In genomic region chr1:24109686-24110475, GRCh38 we compare ENCODE assay signal across 1 cellular context.
TF ChIP-seq lines count a peak whose summit lies in the region.

No MANE protein-coding gene starts in this region.

TF ChIP-seq in A549, 52 proteins besides CTCF, POLR2A, EP300 and RAD21 (continued from another document):
- TF ChIP-seq PHF8 (IDR thresholded peaks at IDR 0.05; ENCODE audit: borderline replicate concordance, low read depth) (no peak), EHMT2 (IDR thresholded peaks at IDR 0.05; ENCODE audit: low read depth) (no peak), JUN (IDR thresholded peaks at IDR 0.05) (no peak), ZSCAN20 (CRISPR knock-in tag; IDR thresholded peaks at IDR 0.05) (no peak), USF2 (IDR thresholded peaks at IDR 0.05) (no peak), CHD4 (IDR thresholded peaks at IDR 0.05; ENCODE audit: borderline replicate concordance) (no peak), NFE2L2 (conservative IDR thresholded peaks at IDR 0.05; ENCODE audit: low read length) (no peak), FOXS1 (CRISPR knock-in tag; IDR thresholded peaks at IDR 0.05) (no peak), ZC3H11A (IDR thresholded peaks at IDR 0.05) (no peak), ELK1 (IDR thresholded peaks at IDR 0.05; ENCODE audit: low read depth, low read length) (no peak)
